Comparison of ENCODE assay signal across 22 cellular contexts in the genomic region with DNA sequence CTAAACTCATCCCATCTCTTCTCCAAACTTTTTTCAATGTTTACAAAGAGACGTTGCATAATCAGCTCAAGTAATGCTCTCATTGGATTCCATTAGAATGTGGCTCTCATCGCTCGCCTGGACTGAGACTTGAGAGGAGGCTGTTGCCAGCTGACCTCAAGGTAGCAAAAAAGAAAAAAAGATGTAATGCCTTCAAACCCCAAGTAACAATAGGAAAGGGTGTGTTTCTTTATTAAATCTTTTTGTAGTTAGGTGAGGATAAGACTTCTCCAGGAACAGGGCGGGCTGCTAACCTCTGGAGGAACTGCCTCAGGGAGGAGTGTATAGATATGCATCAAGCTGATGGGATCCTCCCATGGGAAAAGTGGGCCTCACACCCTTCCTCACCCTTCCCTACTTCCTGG. TPM values are rescaled to one million over a fixed set of nuclear protein-coding genes. Genes with fewer than 3 reads are reported as not detected.
A peak's percentile ranks its signal among the peaks of the same experiment; 100 is the strongest.
DNase-seq lines count a peak whose midpoint lies in the region; ATAC-seq and TF ChIP-seq lines count a peak whose summit lies in the region.
"Had no signal": no experiment of that assay in that cellular context is flagged by ENCODE, and none has a peak within 500 bp of the region (broad histone marks: within the 10 kb centered on the region; RNA-seq: fewer than 3 reads in every experiment).

No MANE protein-coding gene starts in this region.

- ATAC-seq in WTC11 (no peak), GM18909 (IDR thresholded peaks at IDR 0.05; ENCODE audit: poor library complexity, unreplicated experiment) (no peak)
- ATAC-seq: naive thymus-derived CD8-positive, alpha-beta T cell had no signal

- H3K27me3 Mint-ChIP-seq in WTC11 (ENCODE audit: low read depth), result peaks cover 97% of the 10 kb centered on the region

- H3K4me3 ChIP-seq in fibroblast of the aortic adventitia (ENCODE audit: low read depth, low read length), result no peak overlapping the region
- H3K4me3 ChIP-seq in thyroid gland (replicated peaks in 1 of 3), result no peak overlapping the region
- H3K4me3 ChIP-seq in transverse colon, result no peak overlapping the region
- H3K4me3 ChIP-seq: BLaER1 treated with 17β-estradiol and CSF1 and Interleukin-3, amounts not matched to agents 10 nM and 100 nM had no signal

- TF ChIP-seq EP300 in transverse colon (IDR thresholded peaks at IDR 0.05; ENCODE audit: low read depth), result no peak

- H3K9me3 ChIP-seq in thyroid gland (no peaks in the 10 kb centered on the region), transverse colon (no peaks in the 10 kb centered on the region)

- H3K27ac Mint-ChIP-seq in WTC11, result no peak overlapping the region
- H3K27ac Mint-ChIP-seq: naive thymus-derived CD8-positive, alpha-beta T cell; progenitor cell of endocrine pancreas; T-helper 1 cell treated with Interleukin-12 subunit alpha and Interleukin-12 subunit beta and Interleukin-4 antibody, amounts not matched to agents 30 μg/mL and 1 μg/mL, for 36 hours had no signal

- no peaks in the 10 kb centered on the region for H3K9me3 Mint-ChIP-seq in WTC11
- H3K9me3 Mint-ChIP-seq: naive thymus-derived CD8-positive, alpha-beta T cell; T-helper 1 cell treated with Interleukin-12 subunit alpha and Interleukin-12 subunit beta and Interleukin-4 antibody, amounts not matched to agents 30 μg/mL and 1 μg/mL, for 36 hours had no signal

- POLR2A ChIA-PET in WTC11 (lab: Charles Lee), result no interaction called here

- no peaks in the 10 kb centered on the region for H3K36me3 ChIP-seq in thyroid gland
- H3K36me3 ChIP-seq in transverse colon, result no peaks in the 10 kb centered on the region
- H3K36me3 ChIP-seq: BLaER1 treated with 17β-estradiol and CSF1 and Interleukin-3, amounts not matched to agents 10 nM and 100 nM had no signal

- in situ Hi-C loops in transverse colon (cut with MboI; ENCODE audit: low pct_ligation_motif_present in 1 of 4, low pct_unique_long_range_greater_than_20kb in 1 of 4, low sequenced_read_pairs in 3 of 4), result no loop called here

- CTCF ChIA-PET in WTC11 (lab: Charles Lee), result interaction anchor here (0.6 kb wide), 1 partner anchor 166 kb away, joined by 3 read pairs; no protein-coding TSS in a partner anchor

- H3K4me1 Mint-ChIP-seq in WTC11, result peaks cover 54% of the 10 kb centered on the region

- H3K27me3 ChIP-seq in thyroid gland (peaks cover 14% of the 10 kb centered on the region), transverse colon (peaks cover 99% of the 10 kb centered on the region)

- DNase-seq in NCI-H82 (lab: John Stamatoyannopoulos, UW), result peak; percentile 26
- DNase-seq in NCI-H82 treated with DMSO at 0.1 percent for 48 hours (lab: John Stamatoyannopoulos, UW; ENCODE audit: unreplicated experiment), result no peak
- no peak for DNase-seq in WTC11 (ENCODE audit: low spot score)
- DNase-seq in fibroblast of the aortic adventitia (ENCODE audit: low read depth), result peak; percentile 49
- peak; percentile 49 to 51 for DNase-seq in thyroid gland
- DNase-seq in transverse colon, result no peak
- no peak for DNase-seq in medulla oblongata (ENCODE audit: extremely low spot score)
- DNase-seq: activated CD4-positive, alpha-beta T cell treated with anti-CD3 and anti-CD28 coated beads, Interleukin-2, amount 50 U/mL, for 4 hours; activated naive CD4-positive, alpha-beta T cell; activated T-cell treated with anti-CD3 and anti-CD28 coated beads for 4 hours; effector CD4-positive, alpha-beta T cell; hypothalamus; Kasumi-1; kidney glomerular epithelial cell; naive thymus-derived CD8-positive, alpha-beta T cell; NCI-H69; small intestine had no signal

- peak overlapping the region; percentile 81; the same call in 1 of the 2 replicates for H3K4me3 Mint-ChIP-seq in WTC11
- H3K4me3 Mint-ChIP-seq: naive thymus-derived CD8-positive, alpha-beta T cell; T-helper 1 cell treated with Interleukin-12 subunit alpha and Interleukin-12 subunit beta and Interleukin-4 antibody, amounts not matched to agents 30 μg/mL and 1 μg/mL, for 36 hours had no signal

- no peak for TF ChIP-seq CTCF in WTC11 (IDR thresholded peaks at IDR 0.05)
- no peak for TF ChIP-seq CTCF in fibroblast of the aortic adventitia (IDR thresholded peaks at IDR 0.05; ENCODE audit: insufficient read depth, low read length)
- no peak for TF ChIP-seq CTCF in thyroid gland (IDR thresholded peaks at IDR 0.05)
- TF ChIP-seq CTCF in transverse colon (IDR thresholded peaks at IDR 0.05), result no peak

- TF ChIP-seq POLR2A in thyroid gland (IDR thresholded peaks at IDR 0.05) (no peak), transverse colon (IDR thresholded peaks at IDR 0.05) (no peak)

- H3K4me1 ChIP-seq in thyroid gland (peaks cover 24 to 26% of the 10 kb centered on the region in 2 donors), transverse colon (peaks cover 0 to 33% (median 18%) of the 10 kb centered on the region in 4 donors)

- H3K36me3 Mint-ChIP-seq in WTC11, result no peaks in the 10 kb centered on the region

- 28 to 42% methylated on average over 4 of the region's 4 CpGs for WGBS in thyroid gland, 2 donors
- 63 to 100% methylated on average over 1 to 4 of the region's 4 CpGs for WGBS in transverse colon (ENCODE audit: low coverage in 1 of 2), 2 donors

- no peak overlapping the region for H3K27ac ChIP-seq in thyroid gland
- H3K27ac ChIP-seq in transverse colon, result no peak overlapping the region
- H3K27ac ChIP-seq: BLaER1 treated with 17β-estradiol and CSF1 and Interleukin-3, amounts not matched to agents 10 nM and 100 nM had no signal

- intact Hi-C loops in thyroid gland (cut with DNase I) (no loop called here), transverse colon (cut with DNase I; ENCODE audit: low total_unique reads) (no loop called here)

TF ChIP-seq in WTC11, 78 proteins besides CTCF, POLR2A, EP300 and RAD21:
- TF ChIP-seq, protein P1, sequence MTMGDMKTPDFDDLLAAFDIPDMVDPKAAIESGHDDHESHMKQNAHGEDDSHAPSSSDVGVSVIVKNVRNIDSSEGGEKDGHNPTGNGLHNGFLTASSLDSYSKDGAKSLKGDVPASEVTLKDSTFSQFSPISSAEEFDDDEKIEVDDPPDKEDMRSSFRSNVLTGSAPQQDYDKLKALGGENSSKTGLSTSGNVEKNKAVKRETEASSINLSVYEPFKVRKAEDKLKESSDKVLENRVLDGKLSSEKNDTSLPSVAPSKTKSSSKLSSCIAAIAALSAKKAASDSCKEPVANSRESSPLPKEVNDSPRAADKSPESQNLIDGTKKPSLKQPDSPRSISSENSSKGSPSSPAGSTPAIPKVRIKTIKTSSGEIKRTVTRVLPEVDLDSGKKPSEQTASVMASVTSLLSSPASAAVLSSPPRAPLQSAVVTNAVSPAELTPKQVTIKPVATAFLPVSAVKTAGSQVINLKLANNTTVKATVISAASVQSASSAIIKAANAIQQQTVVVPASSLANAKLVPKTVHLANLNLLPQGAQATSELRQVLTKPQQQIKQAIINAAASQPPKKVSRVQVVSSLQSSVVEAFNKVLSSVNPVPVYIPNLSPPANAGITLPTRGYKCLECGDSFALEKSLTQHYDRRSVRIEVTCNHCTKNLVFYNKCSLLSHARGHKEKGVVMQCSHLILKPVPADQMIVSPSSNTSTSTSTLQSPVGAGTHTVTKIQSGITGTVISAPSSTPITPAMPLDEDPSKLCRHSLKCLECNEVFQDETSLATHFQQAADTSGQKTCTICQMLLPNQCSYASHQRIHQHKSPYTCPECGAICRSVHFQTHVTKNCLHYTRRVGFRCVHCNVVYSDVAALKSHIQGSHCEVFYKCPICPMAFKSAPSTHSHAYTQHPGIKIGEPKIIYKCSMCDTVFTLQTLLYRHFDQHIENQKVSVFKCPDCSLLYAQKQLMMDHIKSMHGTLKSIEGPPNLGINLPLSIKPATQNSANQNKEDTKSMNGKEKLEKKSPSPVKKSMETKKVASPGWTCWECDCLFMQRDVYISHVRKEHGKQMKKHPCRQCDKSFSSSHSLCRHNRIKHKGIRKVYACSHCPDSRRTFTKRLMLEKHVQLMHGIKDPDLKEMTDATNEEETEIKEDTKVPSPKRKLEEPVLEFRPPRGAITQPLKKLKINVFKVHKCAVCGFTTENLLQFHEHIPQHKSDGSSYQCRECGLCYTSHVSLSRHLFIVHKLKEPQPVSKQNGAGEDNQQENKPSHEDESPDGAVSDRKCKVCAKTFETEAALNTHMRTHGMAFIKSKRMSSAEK (CRISPR knock-in tag; IDR thresholded peaks at IDR 0.05; ENCODE audit: borderline replicate concordance), result no peak
- no peak for TF ChIP-seq NR1H2 (CRISPR knock-in tag; IDR thresholded peaks at IDR 0.05)
TF ChIP-seq in WTC11: peak in this region for 0.

RNA-seq across cellular contexts. Expression of gene PTHLH, which starts 1.0 kb away (rescaled TPM):
- total RNA-seq in WTC11 (2021), result not detected in 3 replicates
- total RNA-seq in fibroblast of the aortic adventitia (ENCODE audit: low replicate concordance), result 1.6 and 4.3 TPM in 2 replicates
- total RNA-seq in thyroid gland, result 1 to 10 TPM in 3 of 4 donors, not detected in 1; 1.6 to 3.0 (median 2.1) TPM
- under 1 TPM in 2 of 4 donors, not detected in 2; 0.68 to 0.79 TPM for total RNA-seq in transverse colon
- total RNA-seq: mesenteric fat pad; naive thymus-derived CD8-positive, alpha-beta T cell had no signal

Comparison
In these comparisons a context has a peak if more than half of its experiments do, and no peak if none do; other contexts are left out.
1. DNase-seq: peak in NCI-H82 (single experiment), fibroblast of the aortic adventitia (single experiment) and thyroid gland (2 of 2); none in NCI-H82 treated with DMSO at 0.1 percent for 48 hours (single experiment), WTC11 (single experiment), transverse colon (single experiment) and medulla oblongata (single experiment).